ENCODE assay signal across 30 cellular contexts in genomic region chrX:95919605-95920004, GRCh38.
"Had no signal": no experiment of that assay in that cellular context is flagged by ENCODE, and none has a peak within 500 bp of the region (broad histone marks: within the 10 kb centered on the region; RNA-seq: fewer than 3 reads in every experiment).

No MANE protein-coding gene starts in this region.

- H3K4me3 ChIP-seq: adrenal gland, body of pancreas, SK-N-MC had no signal

- H3K4me1 Mint-ChIP-seq: activated naive CD4-positive, alpha-beta T cell treated with anti-CD3 and anti-CD28 coated beads, Interleukin-2, amount 10 ng/mL, durations not matched to agents 7 days and 5 days; activated naive CD8-positive, alpha-beta T cell treated with anti-CD3 and anti-CD28 coated beads for 36 hours; central memory CD8-positive, alpha-beta T cell; T-cell had no signal

- H3K36me3 ChIP-seq: adrenal gland had no signal

- H3K4me1 ChIP-seq: adrenal gland, body of pancreas had no signal

- H3K27ac ChIP-seq: adrenal gland, body of pancreas, SK-N-MC had no signal

- H3K9me3 Mint-ChIP-seq: activated CD4-positive, alpha-beta memory T cell treated with anti-CD3 and anti-CD28 coated beads for 36 hours; activated naive CD8-positive, alpha-beta T cell treated with anti-CD3 and anti-CD28 coated beads for 36 hours; activated T-cell treated with anti-CD3 and anti-CD28 coated beads, Interleukin-2, amount 50 U/mL, for 72 hours; T-cell had no signal

- H3K9me3 ChIP-seq: adrenal gland, body of pancreas had no signal

- H3K27me3 ChIP-seq: adrenal gland, body of pancreas had no signal

- H3K27ac Mint-ChIP-seq: activated CD4-positive, alpha-beta memory T cell treated with anti-CD3 and anti-CD28 coated beads for 36 hours; activated naive CD4-positive, alpha-beta T cell treated with anti-CD3 and anti-CD28 coated beads, Interleukin-2, amount 10 ng/mL, durations not matched to agents 7 days and 5 days; activated naive CD8-positive, alpha-beta T cell treated with anti-CD3 and anti-CD28 coated beads for 36 hours; activated T-cell treated with anti-CD3 and anti-CD28 coated beads, Interleukin-2, amount 50 U/mL, for 72 hours; activated T-helper 2 cell treated with anti-CD3 and anti-CD28 coated beads, Interferon-gamma antibody, Interleukin-2, Interleukin-4, amounts not matched to agents 10 μg/mL and 5 μg/mL and 100 μg/mL, durations not matched to agents 14 hours and 24 hours and 36 hours; T-cell had no signal

- H3K36me3 Mint-ChIP-seq: activated CD4-positive, alpha-beta memory T cell treated with anti-CD3 and anti-CD28 coated beads for 36 hours; activated naive CD4-positive, alpha-beta T cell treated with anti-CD3 and anti-CD28 coated beads, Interleukin-2, amount 10 ng/mL, durations not matched to agents 7 days and 5 days; activated naive CD8-positive, alpha-beta T cell treated with anti-CD3 and anti-CD28 coated beads for 36 hours; T-cell had no signal

- ATAC-seq: activated CD4-positive, CD25-positive, alpha-beta regulatory T cell treated with anti-CD3 and anti-CD28 coated beads, Interleukin-2, amount 50 U/mL, for 24 hours; activated T-cell treated with anti-CD3 and anti-CD28 coated beads, Interleukin-2, amount 50 U/mL, for 72 hours; body of pancreas; Panc1; Right ventricle myocardium inferior; T-cell had no signal

- H3K4me3 Mint-ChIP-seq: activated CD4-positive, alpha-beta memory T cell treated with anti-CD3 and anti-CD28 coated beads for 36 hours; activated naive CD4-positive, alpha-beta T cell treated with anti-CD3 and anti-CD28 coated beads, Interleukin-2, amount 10 ng/mL, durations not matched to agents 7 days and 5 days; activated naive CD8-positive, alpha-beta T cell treated with anti-CD3 and anti-CD28 coated beads for 36 hours; activated T-cell treated with anti-CD3 and anti-CD28 coated beads, Interleukin-2, amount 50 U/mL, for 72 hours; central memory CD8-positive, alpha-beta T cell; T-cell had no signal

- H3K27me3 Mint-ChIP-seq: activated CD4-positive, alpha-beta memory T cell treated with anti-CD3 and anti-CD28 coated beads for 36 hours; activated naive CD4-positive, alpha-beta T cell treated with anti-CD3 and anti-CD28 coated beads, Interleukin-2, amount 10 ng/mL, durations not matched to agents 7 days and 5 days; activated naive CD8-positive, alpha-beta T cell treated with anti-CD3 and anti-CD28 coated beads for 36 hours; central memory CD8-positive, alpha-beta T cell had no signal

- DNase-seq: activated CD4-positive, alpha-beta memory T cell treated with anti-CD3 and anti-CD28 coated beads for 36 hours; activated CD4-positive, alpha-beta T cell treated with anti-CD3 and anti-CD28 coated beads for 4 hours; activated CD8-positive, alpha-beta memory T cell treated with anti-CD3 and anti-CD28 coated beads for 24 hours; activated gamma-delta T cell treated with Interleukin-2 at 50 U/mL for 16 hours; activated naive CD4-positive, alpha-beta T cell treated with anti-CD3 and anti-CD28 coated beads, Interleukin-2, amount 10 ng/mL, durations not matched to agents 7 days and 5 days; activated naive CD8-positive, alpha-beta T cell treated with anti-CD3 and anti-CD28 coated beads for 36 hours; activated T-cell treated with anti-CD3 and anti-CD28 coated beads, Interleukin-2, amount 50 U/mL, for 72 hours; adrenal gland; aorta; body of pancreas; Kasumi-1; KBM-7; NCI-H1105 treated with DMSO at 0.1 percent for 48 hours; NCI-H1436 treated with DMSO at 0.1 percent for 48 hours; NCI-H187; NCI-H2081; NCI-H2171; NCI-H2227 treated with DMSO at 0.1 percent for 48 hours; NCI-H446 treated with DMSO at 0.1 percent for 48 hours; NCI-H526 treated with DMSO at 0.1 percent for 48 hours; NCI-H82; OCI-M1; RPMI8226; T-cell had no signal
